In the genomic region with DNA sequence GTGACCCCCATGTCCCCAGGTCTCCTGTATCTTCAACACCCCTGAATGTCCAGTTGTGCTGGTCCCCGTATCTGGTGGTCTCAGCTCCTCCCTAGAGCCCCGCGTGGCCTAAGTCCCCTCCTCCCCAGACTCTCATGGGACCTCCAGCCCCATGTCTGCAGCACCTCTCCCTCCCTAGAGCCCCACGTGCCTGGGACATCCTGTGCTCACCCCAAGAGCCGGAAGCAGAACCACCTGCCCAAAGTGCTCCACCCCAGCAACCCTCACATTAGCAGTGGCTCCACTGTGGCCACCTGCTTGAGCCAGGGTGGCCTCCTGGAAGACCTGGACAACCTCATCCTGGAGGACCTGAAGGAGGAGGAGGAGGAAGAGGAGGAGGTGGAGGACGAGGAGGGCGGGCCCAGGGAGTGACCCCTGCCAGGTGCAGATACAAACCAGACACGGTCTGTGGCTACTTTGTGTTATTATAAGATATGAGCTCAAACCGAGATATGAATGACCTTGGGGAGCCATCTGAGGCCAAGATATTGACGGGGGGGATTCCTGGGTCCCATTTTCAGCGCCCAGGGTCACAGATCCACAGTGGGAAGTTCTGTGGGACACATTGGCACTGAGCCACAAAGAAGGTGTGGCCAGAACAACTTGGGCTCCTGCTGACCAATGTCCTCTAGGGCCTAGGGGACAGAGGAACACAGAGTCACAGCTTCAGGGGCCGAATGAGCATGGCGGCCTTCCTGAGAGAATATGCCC, we compare ENCODE assay signal across 15 cellular contexts. TPM values are rescaled to one million over a fixed set of nuclear protein-coding genes. Genes with fewer than 3 reads are reported as not detected.
DNase-seq lines count a peak whose midpoint lies in the region; ATAC-seq and TF ChIP-seq lines count a peak whose summit lies in the region.
"Had no signal": no experiment of that assay in that cellular context is flagged by ENCODE, and none has a peak within 500 bp of the region (broad histone marks: within the 10 kb centered on the region; RNA-seq: fewer than 3 reads in every experiment).

No MANE protein-coding gene starts in this region.

- peaks cover 59% of the 10 kb centered on the region for H3K36me3 Mint-ChIP-seq in activated CD8-positive, alpha-beta memory T cell treated with anti-CD3 and anti-CD28 coated beads, Interleukin-2, amount 10 ng/mL, durations not matched to agents 7 days and 5 days
- H3K36me3 Mint-ChIP-seq in naive B cell = peaks cover 11 to 25% of the 10 kb centered on the region in 2 donors
- peaks cover 5% of the 10 kb centered on the region for H3K36me3 Mint-ChIP-seq in type B pancreatic cell

- no peaks in the 10 kb centered on the region for H3K27me3 ChIP-seq in SU-DHL-6 (ENCODE audit: low read length)
- H3K27me3 ChIP-seq: foreskin keratinocyte had no signal

- H3K27ac Mint-ChIP-seq in activated CD8-positive, alpha-beta memory T cell treated with anti-CD3 and anti-CD28 coated beads, Interleukin-2, amount 10 ng/mL, durations not matched to agents 7 days and 5 days = peak overlapping the region; percentile 81
- H3K27ac Mint-ChIP-seq in naive B cell (peak overlapping the region in 4 of 6 donors; percentile 77 to 88 (median 84)), type B pancreatic cell (no peak overlapping the region)

- no peak for ATAC-seq in activated CD8-positive, alpha-beta memory T cell treated with anti-CD3 and anti-CD28 coated beads, Interleukin-2, amount 10 ng/mL, durations not matched to agents 7 days and 5 days
- ATAC-seq in naive B cell (ENCODE audit: low read depth in 2 of 2) (peak in 1 of 2 donors; percentile 18), HG03460 (IDR thresholded peaks at IDR 0.05; ENCODE audit: unreplicated experiment) (no peak)
- ATAC-seq: activated T-cell treated with anti-CD3 and anti-CD28 coated beads, Interleukin-2, amount 50 U/mL, for 72 hours; CD8-positive, alpha-beta T cell; foreskin keratinocyte; lower lobe of right lung had no signal

- no peaks in the 10 kb centered on the region for H3K9me2 ChIP-seq in SU-DHL-6 (replicated peaks; ENCODE audit: insufficient read depth, low read length)

- H3K9me3 ChIP-seq in SU-DHL-6 (ENCODE audit: insufficient read depth, low read length) = no peaks in the 10 kb centered on the region
- H3K9me3 ChIP-seq: lower lobe of right lung, thoracic aorta had no signal

- peak overlapping the region; percentile 9; the same call in 1 of the 2 replicates for H3K9ac ChIP-seq in SU-DHL-6 (ENCODE audit: low read length)

- no peak overlapping the region for H3K27ac ChIP-seq in SU-DHL-6 (ENCODE audit: low read depth, low read length)
- H3K27ac ChIP-seq: foreskin keratinocyte, lower lobe of right lung, thoracic aorta had no signal

- no peak overlapping the region for H2AFZ ChIP-seq in SU-DHL-6 (ENCODE audit: low read depth, low read length, severe bottlenecking)

- H3K36me3 ChIP-seq in SU-DHL-6 (ENCODE audit: low read length) = no peaks in the 10 kb centered on the region
- H3K36me3 ChIP-seq: thoracic aorta had no signal

- no peaks in the 10 kb centered on the region for H3K27me3 Mint-ChIP-seq in activated CD8-positive, alpha-beta memory T cell treated with anti-CD3 and anti-CD28 coated beads, Interleukin-2, amount 10 ng/mL, durations not matched to agents 7 days and 5 days
- H3K27me3 Mint-ChIP-seq in naive B cell (no peaks in the 10 kb centered on the region), type B pancreatic cell (peaks cover 11% of the 10 kb centered on the region)

- peaks cover 47% of the 10 kb centered on the region for H3K4me1 Mint-ChIP-seq in activated CD8-positive, alpha-beta memory T cell treated with anti-CD3 and anti-CD28 coated beads, Interleukin-2, amount 10 ng/mL, durations not matched to agents 7 days and 5 days
- H3K4me1 Mint-ChIP-seq in naive B cell (peaks cover 22 to 24% (median 24%) of the 10 kb centered on the region in 3 donors), type B pancreatic cell (ENCODE audit: unreplicated experiment) (no peaks in the 10 kb centered on the region)
- H3K4me1 Mint-ChIP-seq: neural crest cell had no signal

- H3K9me3 Mint-ChIP-seq in activated CD8-positive, alpha-beta memory T cell treated with anti-CD3 and anti-CD28 coated beads, Interleukin-2, amount 10 ng/mL, durations not matched to agents 7 days and 5 days (ENCODE audit: low read depth) = no peaks in the 10 kb centered on the region
- peaks cover 0 to 2% (median 0%) of the 10 kb centered on the region in 7 donors for H3K9me3 Mint-ChIP-seq in naive B cell
- no peaks in the 10 kb centered on the region for H3K9me3 Mint-ChIP-seq in type B pancreatic cell
- H3K9me3 Mint-ChIP-seq: activated T-cell treated with anti-CD3 and anti-CD28 coated beads, Interleukin-2, amount 50 U/mL, for 72 hours; CD8-positive, alpha-beta T cell; neural crest cell had no signal

- TF ChIP-seq CTCF in SU-DHL-6 (IDR thresholded peaks at IDR 0.05; ENCODE audit: insufficient read depth, low read length, poor library complexity, severe bottlenecking) = no peak
- TF ChIP-seq CTCF in type B pancreatic cell (conservative IDR thresholded peaks at IDR 0.05) = no peak

- no peaks in the 10 kb centered on the region for H3K79me2 ChIP-seq in SU-DHL-6 (ENCODE audit: insufficient read depth, low read length)

- H3K4me2 ChIP-seq in SU-DHL-6 (ENCODE audit: low read depth, low read length, poor library complexity, severe bottlenecking) = no peak overlapping the region

- no peak overlapping the region for H3K4me3 ChIP-seq in SU-DHL-6 (ENCODE audit: insufficient read depth, low read length, poor library complexity, severe bottlenecking)
- H3K4me3 ChIP-seq: lower lobe of right lung, thoracic aorta had no signal

- H3K4me3 Mint-ChIP-seq in activated CD8-positive, alpha-beta memory T cell treated with anti-CD3 and anti-CD28 coated beads, Interleukin-2, amount 10 ng/mL, durations not matched to agents 7 days and 5 days = no peak overlapping the region
- H3K4me3 Mint-ChIP-seq in naive B cell (peak overlapping the region in 5 of 8 donors; percentile 6 to 68 (median 55)), type B pancreatic cell (no peak overlapping the region)
- H3K4me3 Mint-ChIP-seq: activated T-cell treated with anti-CD3 and anti-CD28 coated beads, Interleukin-2, amount 50 U/mL, for 72 hours; CD8-positive, alpha-beta T cell; neural crest cell had no signal

- no peaks in the 10 kb centered on the region for H4K20me1 ChIP-seq in SU-DHL-6 (ENCODE audit: low read depth, low read length)

- CTCF ChIA-PET in activated CD8-positive, alpha-beta memory T cell treated with anti-CD3 and anti-CD28 coated beads, Interleukin-2, amount 10 ng/mL, durations not matched to agents 7 days and 5 days (lab: Charles Lee) = no interaction called here

- H3F3A ChIP-seq in SU-DHL-6 (ENCODE audit: insufficient read depth) = 0 out of 2 replicates have a peak, but pooled peaks cover 3% of the 10 kb centered on the region

- DNase-seq in activated CD8-positive, alpha-beta memory T cell treated with anti-CD3 and anti-CD28 coated beads, Interleukin-2, amount 10 ng/mL, durations not matched to agents 7 days and 5 days = no peak
- DNase-seq in activated CD8-positive, alpha-beta memory T cell treated with anti-CD3 and anti-CD28 coated beads, Interleukin-2, amount 50 U/mL, for 48 hours = no peak
- DNase-seq in naive B cell (no peak), type B pancreatic cell (ENCODE audit: extremely low spot score, unreplicated experiment) (no peak)
- DNase-seq: activated T-cell treated with anti-CD3 and anti-CD28 coated beads, Interleukin-2, amount 50 U/mL, for 72 hours; aorta; CD8-positive, alpha-beta T cell; foreskin keratinocyte; lower lobe of right lung; NCI-H1048; NCI-H2171 had no signal

RNA-seq across cellular contexts. Expression of a gene that starts 6.0 kb away (rescaled TPM):
- 100 to 1,000 TPM in 1 of 2 experiments, 10 to 100 TPM in 1; 95.3 to 146 TPM for total RNA-seq in activated CD8-positive, alpha-beta memory T cell treated with anti-CD3 and anti-CD28 coated beads, Interleukin-2, amount 10 ng/mL, durations not matched to agents 7 days and 5 days
- polyA plus RNA-seq in naive B cell (ENCODE audit: low read depth in 6 of 6) = 10 to 100 TPM; 14.7 to 37.0 (median 23.8) TPM
- total RNA-seq in type B pancreatic cell (ENCODE audit: low replicate concordance) = 16.8 and 18.9 TPM in 2 replicates

RNA-seq across cellular contexts. Expression of a gene that starts 10.4 kb away (rescaled TPM):
- total RNA-seq in activated CD8-positive, alpha-beta memory T cell treated with anti-CD3 and anti-CD28 coated beads, Interleukin-2, amount 10 ng/mL, durations not matched to agents 7 days and 5 days = 1 to 10 TPM; 2.7 to 3.3 TPM
- polyA plus RNA-seq in naive B cell (ENCODE audit: low read depth in 6 of 6) = 1 to 10 TPM in 1 of 6 donors, under 1 TPM in 3, not detected in 2; 0.39 to 1.1 (median 0.65) TPM
- 0.27 TPM in 1 of 2 replicates, not detected in the other for total RNA-seq in type B pancreatic cell (ENCODE audit: low replicate concordance)
- total RNA-seq: neural crest cell, thoracic aorta had no signal

RNA-seq across cellular contexts. Expression of a gene that starts 14.1 kb away (rescaled TPM):
- 100 to 1,000 TPM in 1 of 2 experiments, 10 to 100 TPM in 1; 98.5 to 115 TPM for total RNA-seq in activated CD8-positive, alpha-beta memory T cell treated with anti-CD3 and anti-CD28 coated beads, Interleukin-2, amount 10 ng/mL, durations not matched to agents 7 days and 5 days
- polyA plus RNA-seq in naive B cell (ENCODE audit: low read depth in 6 of 6) = 10 to 100 TPM in 5 of 6 donors, 1 to 10 TPM in 1; 7.8 to 30.7 (median 15.1) TPM
- 59.2 and 62.4 TPM in 2 replicates for total RNA-seq in type B pancreatic cell (ENCODE audit: low replicate concordance)

RNA-seq across cellular contexts. Expression of a gene that starts 19.4 kb away (rescaled TPM):
- 10 to 100 TPM; 36.0 to 43.7 TPM for total RNA-seq in activated CD8-positive, alpha-beta memory T cell treated with anti-CD3 and anti-CD28 coated beads, Interleukin-2, amount 10 ng/mL, durations not matched to agents 7 days and 5 days
- 1 to 10 TPM in 3 of 6 donors, under 1 TPM in 3; 0.69 to 1.2 (median 0.92) TPM for polyA plus RNA-seq in naive B cell (ENCODE audit: low read depth in 6 of 6)
- 22.7 and 26.0 TPM in 2 replicates for total RNA-seq in type B pancreatic cell (ENCODE audit: low replicate concordance)

RNA-seq across cellular contexts. Expression of a gene that starts 27.6 kb away (rescaled TPM):
- total RNA-seq in activated CD8-positive, alpha-beta memory T cell treated with anti-CD3 and anti-CD28 coated beads, Interleukin-2, amount 10 ng/mL, durations not matched to agents 7 days and 5 days = 100 to 1,000 TPM; 216 to 256 TPM
- polyA plus RNA-seq in naive B cell (ENCODE audit: low read depth in 6 of 6) = 100 to 1,000 TPM; 141 to 177 (median 159) TPM
- 179 and 215 TPM in 2 replicates for total RNA-seq in type B pancreatic cell (ENCODE audit: low replicate concordance)

Comparison
In these comparisons a context has a peak if more than half of its experiments do, and no peak if none do; other contexts are left out.
1. H3K4me3 Mint-ChIP-seq: peak in naive B cell (5 of 8); none in activated CD8-positive, alpha-beta memory T cell treated with anti-CD3 and anti-CD28 coated beads, Interleukin-2, amount 10 ng/mL, durations not matched to agents 7 days and 5 days (single experiment) and type B pancreatic cell (single experiment).